In genomic region chr11:73382183-73382582, GRCh38 we compare ENCODE assay signal across 20 cellular contexts. TPM values are rescaled to one million over a fixed set of nuclear protein-coding genes. Genes with fewer than 3 reads are reported as not detected.
DNase-seq lines count a peak whose midpoint lies in the region; ATAC-seq and TF ChIP-seq lines count a peak whose summit lies in the region.
"Had no signal": no experiment of that assay in that cellular context is flagged by ENCODE, and none has a peak within 500 bp of the region (broad histone marks: within the 10 kb centered on the region; RNA-seq: fewer than 3 reads in every experiment).

No MANE protein-coding gene starts in this region.

- DNase-seq in T-helper 1 cell (no peak), T-cell (no peak), neuronal stem cell (ENCODE audit: low spot score) (no peak)
- DNase-seq in CD8-positive, alpha-beta memory T cell = no peak
- DNase-seq in activated CD4-positive, CD25-positive, alpha-beta regulatory T cell (lab: John Stamatoyannopoulos, UW) = no peak
- DNase-seq: C1 segment of cervical spinal cord; central memory CD4-positive, alpha-beta T cell; effector memory CD4-positive, alpha-beta T cell; heart left ventricle; immature natural killer cell; naive thymus-derived CD8-positive, alpha-beta T cell; NCI-H146 had no signal

- H3K27ac Mint-ChIP-seq in T-helper 1 cell treated with Interleukin-12 subunit alpha and Interleukin-12 subunit beta and Interleukin-4 antibody, amounts not matched to agents 30 μg/mL and 1 μg/mL, for 36 hours = peak overlapping the region; percentile 6
- H3K27ac Mint-ChIP-seq in CD8-positive, alpha-beta memory T cell = peak overlapping the region in 6 of 8 donors; percentile 17 to 96 (median 68)
- H3K27ac Mint-ChIP-seq in T-cell = peak overlapping the region; percentile 55 to 82
- H3K27ac Mint-ChIP-seq: activated T-helper 2 cell treated with anti-CD3 and anti-CD28 coated beads, Interferon-gamma antibody, Interleukin-2, Interleukin-4, amounts not matched to agents 10 μg/mL and 5 μg/mL and 100 μg/mL, durations not matched to agents 14 hours and 24 hours and 36 hours had no signal

- peak overlapping the region; percentile 50 for H3K23ac ChIP-seq in neuronal stem cell (ENCODE audit: low read depth, low read length, poor library complexity)

- H3K9ac ChIP-seq in neuronal stem cell (ENCODE audit: low read depth, low read length, poor library complexity) = no peak overlapping the region

- H2AK5ac ChIP-seq in neuronal stem cell (ENCODE audit: low read depth, low read length) = peak overlapping the region; percentile 6

- no peaks in the 10 kb centered on the region for H3K27me3 Mint-ChIP-seq in T-helper 1 cell treated with Interleukin-12 subunit alpha and Interleukin-12 subunit beta and Interleukin-4 antibody, amounts not matched to agents 30 μg/mL and 1 μg/mL, for 36 hours (ENCODE audit: low read depth)
- H3K27me3 Mint-ChIP-seq in CD8-positive, alpha-beta memory T cell = peaks cover 0 to 5% of the 10 kb centered on the region in 2 donors
- H3K27me3 Mint-ChIP-seq in T-cell = no peaks in the 10 kb centered on the region
- H3K27me3 Mint-ChIP-seq: naive thymus-derived CD8-positive, alpha-beta T cell had no signal

- no peak overlapping the region for H2AFZ ChIP-seq in neuronal stem cell (ENCODE audit: low read length)

- TF ChIP-seq POLR2A in gastroesophageal sphincter (IDR thresholded peaks at IDR 0.05) = no peak

- POLR2A ChIA-PET in CD8-positive, alpha-beta memory T cell (lab: Charles Lee) = no interaction called here
- POLR2A ChIA-PET in T-cell (lab: Charles Lee) = no interaction called here

- no peak overlapping the region for H4K91ac ChIP-seq in neuronal stem cell (ENCODE audit: low read depth, low read length, poor library complexity)

- peaks cover 31% of the 10 kb centered on the region for H3K79me1 ChIP-seq in neuronal stem cell (ENCODE audit: low read depth, low read length)

- no peak overlapping the region for H2BK5ac ChIP-seq in neuronal stem cell (ENCODE audit: low read length)

- H2BK15ac ChIP-seq in neuronal stem cell (ENCODE audit: low read length) = no peak overlapping the region

- no peak overlapping the region for H3K4ac ChIP-seq in neuronal stem cell (ENCODE audit: low read length)

- H3K18ac ChIP-seq in neuronal stem cell (ENCODE audit: low read length) = peak overlapping the region; percentile 20

- H3K27ac ChIP-seq in CD8-positive, alpha-beta memory T cell (ENCODE audit: low read depth, low read length) = peak overlapping the region; percentile 4
- H3K27ac ChIP-seq in neuronal stem cell (replicated peaks; ENCODE audit: low read length) = no peak overlapping the region
- H3K27ac ChIP-seq in gastroesophageal sphincter = no peak overlapping the region
- H3K27ac ChIP-seq: 22Rv1, SK-N-MC, thoracic aorta had no signal

- TF ChIP-seq CTCF in gastroesophageal sphincter (IDR thresholded peaks at IDR 0.05) = no peak

- no CpG with 5 or more reads among the region's 7 CpGs for WGBS in neuronal stem cell (ENCODE audit: extremely low coverage in 2 of 2, insufficient read length in 2 of 2, insufficient replicate concordance in 1 of 2), 2 donors
- WGBS in gastroesophageal sphincter (ENCODE audit: low coverage in 1 of 2), 2 donors = 100% methylated on average over 1 of the region's 7 CpGs; no CpG with 5 or more reads in 1 of the 2 donors

- no peak for ATAC-seq in T-cell (replicated peaks in 1 of 4)
- ATAC-seq in GM18861 (IDR thresholded peaks at IDR 0.05; ENCODE audit: unreplicated experiment) = no peak
- ATAC-seq in gastroesophageal sphincter = no peak
- ATAC-seq: heart left ventricle; naive thymus-derived CD8-positive, alpha-beta T cell had no signal

- H3K4me1 ChIP-seq in CD8-positive, alpha-beta memory T cell (ENCODE audit: insufficient read depth, low read length) = peaks cover 52% of the 10 kb centered on the region
- H3K4me1 ChIP-seq in neuronal stem cell (ENCODE audit: control insufficient read depth in 2 of 2, insufficient read depth in 1 of 2, low read depth in 1 of 2, low read length in 2 of 2) (peaks cover 27 to 33% of the 10 kb centered on the region in 2 donors), gastroesophageal sphincter (peaks cover 0 to 55% (median 10%) of the 10 kb centered on the region in 3 donors)

- no peak overlapping the region for H3K4me2 ChIP-seq in neuronal stem cell (ENCODE audit: insufficient read depth, low read length, poor library complexity, severe bottlenecking)

- H3K9me3 ChIP-seq in CD8-positive, alpha-beta memory T cell (ENCODE audit: low read length) = no peaks in the 10 kb centered on the region
- no peaks in the 10 kb centered on the region for H3K9me3 ChIP-seq in neuronal stem cell (replicated peaks in 1 of 2; ENCODE audit: control insufficient read depth in 2 of 2, insufficient read depth in 1 of 2, low read depth in 1 of 2, low read length in 2 of 2)
- no peaks in the 10 kb centered on the region for H3K9me3 ChIP-seq in gastroesophageal sphincter
- H3K9me3 ChIP-seq: heart left ventricle, thoracic aorta had no signal

- peaks cover 63% of the 10 kb centered on the region for H3K4me1 Mint-ChIP-seq in T-helper 1 cell treated with Interleukin-12 subunit alpha and Interleukin-12 subunit beta and Interleukin-4 antibody, amounts not matched to agents 30 μg/mL and 1 μg/mL, for 36 hours (ENCODE audit: low read depth)
- peaks cover 60 to 95% (median 64%) of the 10 kb centered on the region in 3 donors for H3K4me1 Mint-ChIP-seq in CD8-positive, alpha-beta memory T cell
- peaks cover 79 to 92% (median 79%) of the 10 kb centered on the region in 3 donors for H3K4me1 Mint-ChIP-seq in T-cell

- no peak overlapping the region for H2BK120ac ChIP-seq in neuronal stem cell (ENCODE audit: low read depth, low read length)

- H4K8ac ChIP-seq in neuronal stem cell (ENCODE audit: low read depth, low read length) = no peak overlapping the region

- no peak overlapping the region for H2BK12ac ChIP-seq in neuronal stem cell (ENCODE audit: low read length)

- no peak overlapping the region for H3K4me3 ChIP-seq in CD8-positive, alpha-beta memory T cell (ENCODE audit: low read length)
- no peak overlapping the region for H3K4me3 ChIP-seq in neuronal stem cell (ENCODE audit: low read length in 2 of 2)
- H3K4me3 ChIP-seq in gastroesophageal sphincter = no peak overlapping the region
- H3K4me3 ChIP-seq: lung, SK-N-MC, thoracic aorta had no signal

- H3K36me3 Mint-ChIP-seq in T-helper 1 cell treated with Interleukin-12 subunit alpha and Interleukin-12 subunit beta and Interleukin-4 antibody, amounts not matched to agents 30 μg/mL and 1 μg/mL, for 36 hours (ENCODE audit: low read depth) = peaks cover 3% of the 10 kb centered on the region
- H3K36me3 Mint-ChIP-seq in CD8-positive, alpha-beta memory T cell = peaks cover 0 to 2% (median 0%) of the 10 kb centered on the region in 3 donors
- no peaks in the 10 kb centered on the region for H3K36me3 Mint-ChIP-seq in T-cell
- H3K36me3 Mint-ChIP-seq: immature natural killer cell had no signal

- H3K14ac ChIP-seq in neuronal stem cell (ENCODE audit: low read length) = no peak overlapping the region

- no peaks in the 10 kb centered on the region for H3K36me3 ChIP-seq in CD8-positive, alpha-beta memory T cell (ENCODE audit: insufficient read depth, low read length)
- H3K36me3 ChIP-seq in neuronal stem cell (replicated peaks in 1 of 2; ENCODE audit: control insufficient read depth in 2 of 2, insufficient read depth in 2 of 2, low read length in 2 of 2) = peaks cover 0 to 1% of the 10 kb centered on the region in 2 donors
- no peaks in the 10 kb centered on the region for H3K36me3 ChIP-seq in gastroesophageal sphincter
- H3K36me3 ChIP-seq: heart left ventricle, thoracic aorta had no signal

- no peak for TF ChIP-seq EP300 in gastroesophageal sphincter (IDR thresholded peaks at IDR 0.05)

- no peaks in the 10 kb centered on the region for H3K27me3 ChIP-seq in CD8-positive, alpha-beta memory T cell (ENCODE audit: insufficient read depth, low read length, poor library complexity, severe bottlenecking)
- H3K27me3 ChIP-seq in neuronal stem cell (ENCODE audit: control insufficient read depth in 3 of 3, insufficient read depth in 3 of 3, low read depth in 1 of 3, low read length in 3 of 3) (no peaks in the 10 kb centered on the region), gastroesophageal sphincter (no peaks in the 10 kb centered on the region)
- H3K27me3 ChIP-seq: heart left ventricle had no signal

- no peaks in the 10 kb centered on the region for H3K9me3 Mint-ChIP-seq in T-helper 1 cell treated with Interleukin-12 subunit alpha and Interleukin-12 subunit beta and Interleukin-4 antibody, amounts not matched to agents 30 μg/mL and 1 μg/mL, for 36 hours
- no peaks in the 10 kb centered on the region for H3K9me3 Mint-ChIP-seq in CD8-positive, alpha-beta memory T cell
- H3K9me3 Mint-ChIP-seq in T-cell = no peaks in the 10 kb centered on the region
- H3K9me3 Mint-ChIP-seq: activated T-helper 2 cell treated with anti-CD3 and anti-CD28 coated beads, Interferon-gamma antibody, Interleukin-2, Interleukin-4, amounts not matched to agents 10 μg/mL and 5 μg/mL and 100 μg/mL, durations not matched to agents 14 hours and 24 hours and 36 hours; immature natural killer cell; naive thymus-derived CD8-positive, alpha-beta T cell had no signal

- H3K4me3 Mint-ChIP-seq in T-helper 1 cell treated with Interleukin-12 subunit alpha and Interleukin-12 subunit beta and Interleukin-4 antibody, amounts not matched to agents 30 μg/mL and 1 μg/mL, for 36 hours = no peak overlapping the region
- H3K4me3 Mint-ChIP-seq in CD8-positive, alpha-beta memory T cell = peak overlapping the region in 1 of 7 donors; percentile 48
- H3K4me3 Mint-ChIP-seq in T-cell = peak overlapping the region in 1 of 3 donors; percentile 20
- H3K4me3 Mint-ChIP-seq: immature natural killer cell had no signal

- CTCF ChIA-PET in CD8-positive, alpha-beta memory T cell (lab: Charles Lee) = interaction anchor here (0.7 to 5.3 kb wide), 5 partner anchors 12 to 550 kb away, joined by 3 to 31 read pairs (median 4); no protein-coding TSS in a partner anchor
- CTCF ChIA-PET in T-cell (lab: Charles Lee) = no interaction called here

RNA-seq across cellular contexts. Expression of gene RELT, which starts 6.0 kb away (rescaled TPM):
- total RNA-seq in CD8-positive, alpha-beta memory T cell = 10 to 100 TPM; 23.4 TPM
- polyA plus RNA-seq in CD8-positive, alpha-beta memory T cell = 7.5 TPM
- total RNA-seq in T-cell = 100 to 1,000 TPM in 1 of 5 donors, 10 to 100 TPM in 4; 15.6 to 113 (median 19.9) TPM
- polyA plus RNA-seq in neuronal stem cell (2013, experiment 1 of 2) = 6.6 TPM
- 6.9 TPM for polyA plus RNA-seq in neuronal stem cell (2013, experiment 2 of 2)
- total RNA-seq in gastroesophageal sphincter = 1 to 10 TPM; 2.3 to 5.7 (median 3.5) TPM

Comparison
In these comparisons a context has a peak if more than half of its experiments do, and no peak if none do; other contexts are left out.
1. H3K27ac Mint-ChIP-seq: peak in every context shown above with its lines; median percentile 68 in T-cell; 68 in CD8-positive, alpha-beta memory T cell; 6 in T-helper 1 cell treated with Interleukin-12 subunit alpha and Interleukin-12 subunit beta and Interleukin-4 antibody, amounts not matched to agents 30 μg/mL and 1 μg/mL, for 36 hours.